15 cellular contexts compared by ENCODE assay signal in the genomic region with DNA sequence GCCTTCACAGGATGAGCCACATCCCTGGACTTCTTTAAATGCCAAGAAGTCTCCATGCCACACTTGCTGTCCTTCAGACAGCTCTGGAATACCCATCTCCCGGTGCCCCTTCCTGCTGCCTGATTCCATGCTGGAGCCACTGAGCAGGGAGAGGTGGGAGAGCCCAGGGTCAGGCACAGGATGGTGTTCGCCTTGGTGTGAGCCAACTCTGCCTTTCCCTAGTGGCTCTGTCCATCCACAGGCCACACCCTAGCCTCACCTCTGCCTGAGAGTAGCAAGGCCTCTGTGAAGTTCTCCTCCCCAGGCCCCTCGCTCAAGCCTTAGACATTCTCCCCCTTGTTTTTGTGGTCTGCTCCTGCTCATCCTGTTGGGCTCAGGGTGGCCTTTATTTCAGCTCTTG. TPM values are rescaled to one million over a fixed set of nuclear protein-coding genes. Genes with fewer than 3 reads are reported as not detected.
"Had no signal": no experiment of that assay in that cellular context is flagged by ENCODE, and none has a peak within 500 bp of the region (broad histone marks: within the 10 kb centered on the region; RNA-seq: fewer than 3 reads in every experiment).

No MANE protein-coding gene starts in this region.

- H3K9me3 Mint-ChIP-seq: activated naive CD8-positive, alpha-beta T cell treated with anti-CD3 and anti-CD28 coated beads, Interleukin-2, amount 50 U/mL, for 24 hours; memory B cell; nephron progenitor cell; stimulated activated naive CD8-positive, alpha-beta T cell treated with anti-CD3 and anti-CD28 coated beads, Interleukin-15, Interleukin-2, amounts not matched to agents 100 ng/mL and 50 ng/mL, for 24 hours; T-cell had no signal

- H3K4me1 ChIP-seq: left lung had no signal

- H3K4me3 Mint-ChIP-seq: activated CD8-positive, alpha-beta T cell treated with anti-CD3 and anti-CD28 coated beads, Interleukin-2, amount 10 ng/mL, durations not matched to agents 7 days and 5 days; activated naive CD8-positive, alpha-beta T cell treated with anti-CD3 and anti-CD28 coated beads, Interleukin-2, amount 50 U/mL, for 24 hours; memory B cell; nephron progenitor cell; stimulated activated naive CD8-positive, alpha-beta T cell treated with anti-CD3 and anti-CD28 coated beads, Interleukin-15, Interleukin-2, amounts not matched to agents 100 ng/mL and 50 ng/mL, for 24 hours; T-cell had no signal

- H3K36me3 ChIP-seq: left lung, right lobe of liver had no signal

- H3K9me2 ChIP-seq: SK-N-SH had no signal

- H3K4me2 ChIP-seq: SK-N-SH had no signal

- H3K27me3 Mint-ChIP-seq: activated naive CD8-positive, alpha-beta T cell treated with anti-CD3 and anti-CD28 coated beads, Interleukin-2, amount 50 U/mL, for 24 hours; memory B cell; stimulated activated naive CD8-positive, alpha-beta T cell treated with anti-CD3 and anti-CD28 coated beads, Interleukin-15, Interleukin-2, amounts not matched to agents 100 ng/mL and 50 ng/mL, for 24 hours; T-cell had no signal

- H3K4me1 Mint-ChIP-seq: memory B cell had no signal

- ATAC-seq: activated CD8-positive, alpha-beta T cell treated with anti-CD3 and anti-CD28 coated beads, Interleukin-2, amount 10 ng/mL, durations not matched to agents 7 days and 5 days; activated naive CD8-positive, alpha-beta T cell treated with anti-CD3 and anti-CD28 coated beads, Interleukin-2, amount 50 U/mL, for 24 hours; left lung; right lobe of liver; T-cell had no signal

- H3K27me3 ChIP-seq: left lung, right lobe of liver, spleen had no signal

- H3K9me3 ChIP-seq: left lung, right lobe of liver, SK-N-SH, spleen had no signal

- DNase-seq: activated CD4-positive, alpha-beta T cell treated with anti-CD3 and anti-CD28 coated beads for 4 hours; activated CD8-positive, alpha-beta memory T cell treated with anti-CD3 and anti-CD28 coated beads, Interleukin-2, amount 50 U/mL, for 4 hours; activated CD8-positive, alpha-beta T cell treated with anti-CD3 and anti-CD28 coated beads, Interleukin-2, amount 10 ng/mL, durations not matched to agents 7 days and 5 days; activated gamma-delta T cell treated with Interleukin-2 at 50 U/mL for 16 hours; activated naive CD8-positive, alpha-beta T cell treated with anti-CD3 and anti-CD28 coated beads, Interleukin-2, amount 50 U/mL, for 24 hours; cerebellar nuclear complex; nephron progenitor cell; SK-N-SH; T-cell; T1000 had no signal

- H3K4me3 ChIP-seq: left lung, right lobe of liver, spleen had no signal

- H3K9ac ChIP-seq: SK-N-SH had no signal

- H3K27ac ChIP-seq: left lung, right lobe of liver had no signal

- H3K27ac Mint-ChIP-seq: activated CD8-positive, alpha-beta T cell treated with anti-CD3 and anti-CD28 coated beads, Interleukin-2, amount 10 ng/mL, durations not matched to agents 7 days and 5 days; activated naive CD8-positive, alpha-beta T cell treated with anti-CD3 and anti-CD28 coated beads, Interleukin-2, amount 50 U/mL, for 24 hours; memory B cell; stimulated activated naive CD8-positive, alpha-beta T cell treated with anti-CD3 and anti-CD28 coated beads, Interleukin-15, Interleukin-2, amounts not matched to agents 100 ng/mL and 50 ng/mL, for 24 hours; T-cell had no signal

RNA-seq across cellular contexts. Expression of a gene that starts 54.2 kb away (rescaled TPM):
- total RNA-seq: activated CD8-positive, alpha-beta T cell treated with anti-CD3 and anti-CD28 coated beads, Interleukin-2, amount 10 ng/mL, durations not matched to agents 7 days and 5 days had no signal
